In the genomic region with DNA sequence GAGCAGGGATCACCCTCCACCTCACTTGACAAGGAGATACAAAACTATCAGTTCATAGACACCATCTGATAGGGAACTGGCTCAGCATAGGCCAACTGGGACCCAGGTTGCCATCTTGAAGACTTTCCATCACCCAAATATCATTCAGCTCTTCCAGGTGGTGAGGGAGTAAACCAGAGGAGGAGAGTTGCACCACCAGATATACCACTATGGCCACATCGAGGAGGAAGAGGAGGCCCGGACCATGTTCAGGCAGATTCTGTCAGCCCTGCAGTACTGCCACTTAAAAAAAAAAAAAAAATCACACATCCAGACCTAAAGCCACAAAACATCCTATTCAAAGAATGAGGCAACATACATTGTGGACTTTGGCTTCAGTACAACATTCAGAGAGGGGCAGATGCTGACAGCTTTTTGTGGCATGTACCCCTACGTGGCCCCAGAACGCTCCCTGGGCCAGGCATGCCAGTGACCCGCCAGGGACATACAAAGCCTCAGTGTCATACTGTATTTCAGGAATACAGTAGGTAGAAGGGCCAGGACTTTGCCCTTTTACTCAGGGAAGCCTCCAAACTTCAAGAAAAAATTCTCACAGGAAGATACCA, we compare ENCODE assay signal across 1 cellular context.
TF ChIP-seq lines count a peak whose summit lies in the region.

No MANE protein-coding gene starts in this region.

TF ChIP-seq in HepG2, 621 proteins besides CTCF, POLR2A, EP300 and RAD21 (continued from another document and continues in another):
- TF ChIP-seq, protein P1, sequence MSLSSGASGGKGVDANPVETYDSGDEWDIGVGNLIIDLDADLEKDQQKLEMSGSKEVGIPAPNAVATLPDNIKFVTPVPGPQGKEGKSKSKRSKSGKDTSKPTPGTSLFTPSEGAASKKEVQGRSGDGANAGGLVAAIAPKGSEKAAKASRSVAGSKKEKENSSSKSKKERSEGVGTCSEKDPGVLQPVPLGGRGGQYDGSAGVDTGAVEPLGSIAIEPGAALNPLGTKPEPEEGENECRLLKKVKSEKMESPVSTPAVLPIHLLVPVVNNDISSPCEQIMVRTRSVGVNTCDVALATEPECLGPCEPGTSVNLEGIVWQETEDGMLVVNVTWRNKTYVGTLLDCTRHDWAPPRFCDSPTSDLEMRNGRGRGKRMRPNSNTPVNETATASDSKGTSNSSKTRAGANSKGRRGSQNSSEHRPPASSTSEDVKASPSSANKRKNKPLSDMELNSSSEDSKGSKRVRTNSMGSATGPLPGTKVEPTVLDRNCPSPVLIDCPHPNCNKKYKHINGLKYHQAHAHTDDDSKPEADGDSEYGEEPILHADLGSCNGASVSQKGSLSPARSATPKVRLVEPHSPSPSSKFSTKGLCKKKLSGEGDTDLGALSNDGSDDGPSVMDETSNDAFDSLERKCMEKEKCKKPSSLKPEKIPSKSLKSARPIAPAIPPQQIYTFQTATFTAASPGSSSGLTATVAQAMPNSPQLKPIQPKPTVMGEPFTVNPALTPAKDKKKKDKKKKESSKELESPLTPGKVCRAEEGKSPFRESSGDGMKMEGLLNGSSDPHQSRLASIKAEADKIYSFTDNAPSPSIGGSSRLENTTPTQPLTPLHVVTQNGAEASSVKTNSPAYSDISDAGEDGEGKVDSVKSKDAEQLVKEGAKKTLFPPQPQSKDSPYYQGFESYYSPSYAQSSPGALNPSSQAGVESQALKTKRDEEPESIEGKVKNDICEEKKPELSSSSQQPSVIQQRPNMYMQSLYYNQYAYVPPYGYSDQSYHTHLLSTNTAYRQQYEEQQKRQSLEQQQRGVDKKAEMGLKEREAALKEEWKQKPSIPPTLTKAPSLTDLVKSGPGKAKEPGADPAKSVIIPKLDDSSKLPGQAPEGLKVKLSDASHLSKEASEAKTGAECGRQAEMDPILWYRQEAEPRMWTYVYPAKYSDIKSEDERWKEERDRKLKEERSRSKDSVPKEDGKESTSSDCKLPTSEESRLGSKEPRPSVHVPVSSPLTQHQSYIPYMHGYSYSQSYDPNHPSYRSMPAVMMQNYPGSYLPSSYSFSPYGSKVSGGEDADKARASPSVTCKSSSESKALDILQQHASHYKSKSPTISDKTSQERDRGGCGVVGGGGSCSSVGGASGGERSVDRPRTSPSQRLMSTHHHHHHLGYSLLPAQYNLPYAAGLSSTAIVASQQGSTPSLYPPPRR (CRISPR knock-in tag; IDR thresholded peaks at IDR 0.05; ENCODE audit: borderline replicate concordance) = no peak
- TF ChIP-seq, protein P2, sequence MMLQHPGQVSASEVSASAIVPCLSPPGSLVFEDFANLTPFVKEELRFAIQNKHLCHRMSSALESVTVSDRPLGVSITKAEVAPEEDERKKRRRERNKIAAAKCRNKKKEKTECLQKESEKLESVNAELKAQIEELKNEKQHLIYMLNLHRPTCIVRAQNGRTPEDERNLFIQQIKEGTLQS (CRISPR knock-in tag; IDR thresholded peaks at IDR 0.05) = no peak
- TF ChIP-seq SMC3 (IDR thresholded peaks at IDR 0.05; ENCODE audit: low read length) = peak; percentile 34; the same call in 1 of the 2 replicates
- TF ChIP-seq, protein P3, sequence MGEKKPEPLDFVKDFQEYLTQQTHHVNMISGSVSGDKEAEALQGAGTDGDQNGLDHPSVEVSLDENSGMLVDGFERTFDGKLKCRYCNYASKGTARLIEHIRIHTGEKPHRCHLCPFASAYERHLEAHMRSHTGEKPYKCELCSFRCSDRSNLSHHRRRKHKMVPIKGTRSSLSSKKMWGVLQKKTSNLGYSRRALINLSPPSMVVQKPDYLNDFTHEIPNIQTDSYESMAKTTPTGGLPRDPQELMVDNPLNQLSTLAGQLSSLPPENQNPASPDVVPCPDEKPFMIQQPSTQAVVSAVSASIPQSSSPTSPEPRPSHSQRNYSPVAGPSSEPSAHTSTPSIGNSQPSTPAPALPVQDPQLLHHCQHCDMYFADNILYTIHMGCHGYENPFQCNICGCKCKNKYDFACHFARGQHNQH (CRISPR knock-in tag; IDR thresholded peaks at IDR 0.05) = no peak
- TF ChIP-seq ZBTB7B (CRISPR knock-in tag; IDR thresholded peaks at IDR 0.05) = no peak
- TF ChIP-seq JDP2 (CRISPR knock-in tag; IDR thresholded peaks at IDR 0.05; ENCODE audit: borderline replicate concordance) = no peak
- no peak for TF ChIP-seq KDM5A (IDR thresholded peaks at IDR 0.05; ENCODE audit: borderline replicate concordance, low read length)
- TF ChIP-seq CBFB (CRISPR knock-in tag; IDR thresholded peaks at IDR 0.05) = no peak
- TF ChIP-seq HNF4G (IDR thresholded peaks at IDR 0.05; ENCODE audit: borderline replicate concordance, low read depth, low read length) = peak; percentile 90
- peak; percentile 76; the same call in 1 of the 2 replicates for TF ChIP-seq HNF4G (CRISPR knock-in tag; IDR thresholded peaks at IDR 0.05; ENCODE audit: borderline replicate concordance, low read depth)
- TF ChIP-seq ZSCAN9 (CRISPR knock-in tag; IDR thresholded peaks at IDR 0.05; ENCODE audit: borderline replicate concordance) = no peak
- TF ChIP-seq, protein P4, sequence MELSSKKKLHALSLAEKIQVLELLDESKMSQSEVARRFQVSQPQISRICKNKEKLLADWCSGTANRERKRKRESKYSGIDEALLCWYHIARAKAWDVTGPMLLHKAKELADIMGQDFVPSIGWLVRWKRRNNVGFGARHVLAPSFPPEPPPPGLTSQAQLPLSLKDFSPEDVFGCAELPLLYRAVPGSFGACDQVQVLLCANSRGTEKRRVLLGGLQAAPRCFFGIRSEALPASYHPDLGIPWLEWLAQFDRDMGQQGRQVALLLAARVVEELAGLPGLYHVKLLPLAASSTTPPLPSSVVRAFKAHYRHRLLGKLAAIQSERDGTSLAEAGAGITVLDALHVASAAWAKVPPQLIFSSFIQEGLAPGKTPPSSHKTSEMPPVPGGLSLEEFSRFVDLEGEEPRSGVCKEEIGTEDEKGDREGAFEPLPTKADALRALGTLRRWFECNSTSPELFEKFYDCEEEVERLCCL (CRISPR knock-in tag; IDR thresholded peaks at IDR 0.05; ENCODE audit: borderline replicate concordance) = no peak
- TF ChIP-seq, protein P5, sequence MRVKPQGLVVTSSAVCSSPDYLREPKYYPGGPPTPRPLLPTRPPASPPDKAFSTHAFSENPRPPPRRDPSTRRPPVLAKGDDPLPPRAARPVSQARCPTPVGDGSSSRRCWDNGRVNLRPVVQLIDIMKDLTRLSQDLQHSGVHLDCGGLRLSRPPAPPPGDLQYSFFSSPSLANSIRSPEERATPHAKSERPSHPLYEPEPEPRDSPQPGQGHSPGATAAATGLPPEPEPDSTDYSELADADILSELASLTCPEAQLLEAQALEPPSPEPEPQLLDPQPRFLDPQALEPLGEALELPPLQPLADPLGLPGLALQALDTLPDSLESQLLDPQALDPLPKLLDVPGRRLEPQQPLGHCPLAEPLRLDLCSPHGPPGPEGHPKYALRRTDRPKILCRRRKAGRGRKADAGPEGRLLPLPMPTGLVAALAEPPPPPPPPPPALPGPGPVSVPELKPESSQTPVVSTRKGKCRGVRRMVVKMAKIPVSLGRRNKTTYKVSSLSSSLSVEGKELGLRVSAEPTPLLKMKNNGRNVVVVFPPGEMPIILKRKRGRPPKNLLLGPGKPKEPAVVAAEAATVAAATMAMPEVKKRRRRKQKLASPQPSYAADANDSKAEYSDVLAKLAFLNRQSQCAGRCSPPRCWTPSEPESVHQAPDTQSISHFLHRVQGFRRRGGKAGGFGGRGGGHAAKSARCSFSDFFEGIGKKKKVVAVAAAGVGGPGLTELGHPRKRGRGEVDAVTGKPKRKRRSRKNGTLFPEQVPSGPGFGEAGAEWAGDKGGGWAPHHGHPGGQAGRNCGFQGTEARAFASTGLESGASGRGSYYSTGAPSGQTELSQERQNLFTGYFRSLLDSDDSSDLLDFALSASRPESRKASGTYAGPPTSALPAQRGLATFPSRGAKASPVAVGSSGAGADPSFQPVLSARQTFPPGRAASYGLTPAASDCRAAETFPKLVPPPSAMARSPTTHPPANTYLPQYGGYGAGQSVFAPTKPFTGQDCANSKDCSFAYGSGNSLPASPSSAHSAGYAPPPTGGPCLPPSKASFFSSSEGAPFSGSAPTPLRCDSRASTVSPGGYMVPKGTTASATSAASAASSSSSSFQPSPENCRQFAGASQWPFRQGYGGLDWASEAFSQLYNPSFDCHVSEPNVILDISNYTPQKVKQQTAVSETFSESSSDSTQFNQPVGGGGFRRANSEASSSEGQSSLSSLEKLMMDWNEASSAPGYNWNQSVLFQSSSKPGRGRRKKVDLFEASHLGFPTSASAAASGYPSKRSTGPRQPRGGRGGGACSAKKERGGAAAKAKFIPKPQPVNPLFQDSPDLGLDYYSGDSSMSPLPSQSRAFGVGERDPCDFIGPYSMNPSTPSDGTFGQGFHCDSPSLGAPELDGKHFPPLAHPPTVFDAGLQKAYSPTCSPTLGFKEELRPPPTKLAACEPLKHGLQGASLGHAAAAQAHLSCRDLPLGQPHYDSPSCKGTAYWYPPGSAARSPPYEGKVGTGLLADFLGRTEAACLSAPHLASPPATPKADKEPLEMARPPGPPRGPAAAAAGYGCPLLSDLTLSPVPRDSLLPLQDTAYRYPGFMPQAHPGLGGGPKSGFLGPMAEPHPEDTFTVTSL (CRISPR knock-in tag; IDR thresholded peaks at IDR 0.05; ENCODE audit: borderline replicate concordance) = peak; percentile 51; the same call in 1 of the 2 replicates
- TF ChIP-seq EHMT2 (IDR thresholded peaks at IDR 0.05; ENCODE audit: borderline replicate concordance, low read depth, low read length) = no peak
- TF ChIP-seq KLF12 (CRISPR knock-in tag; IDR thresholded peaks at IDR 0.05; ENCODE audit: borderline replicate concordance) = no peak
- no peak for TF ChIP-seq FOSL1 (CRISPR knock-in tag; IDR thresholded peaks at IDR 0.05; ENCODE audit: borderline replicate concordance)
- no peak for TF ChIP-seq ZNF251 (CRISPR knock-in tag; IDR thresholded peaks at IDR 0.05)
- 0 out of 2 replicates have a peak, but pooled peaks have one; percentile 31 for TF ChIP-seq ATF7 (IDR thresholded peaks at IDR 0.05)
- no peak for TF ChIP-seq ATF7 (CRISPR knock-in tag; IDR thresholded peaks at IDR 0.05)
- no peak for TF ChIP-seq FOXA1 (IDR thresholded peaks at IDR 0.05)
- TF ChIP-seq FOXA1 (CRISPR knock-in tag; IDR thresholded peaks at IDR 0.05) = peak; percentile 25; the same call in 1 of the 2 replicates
- TF ChIP-seq, protein P6, sequence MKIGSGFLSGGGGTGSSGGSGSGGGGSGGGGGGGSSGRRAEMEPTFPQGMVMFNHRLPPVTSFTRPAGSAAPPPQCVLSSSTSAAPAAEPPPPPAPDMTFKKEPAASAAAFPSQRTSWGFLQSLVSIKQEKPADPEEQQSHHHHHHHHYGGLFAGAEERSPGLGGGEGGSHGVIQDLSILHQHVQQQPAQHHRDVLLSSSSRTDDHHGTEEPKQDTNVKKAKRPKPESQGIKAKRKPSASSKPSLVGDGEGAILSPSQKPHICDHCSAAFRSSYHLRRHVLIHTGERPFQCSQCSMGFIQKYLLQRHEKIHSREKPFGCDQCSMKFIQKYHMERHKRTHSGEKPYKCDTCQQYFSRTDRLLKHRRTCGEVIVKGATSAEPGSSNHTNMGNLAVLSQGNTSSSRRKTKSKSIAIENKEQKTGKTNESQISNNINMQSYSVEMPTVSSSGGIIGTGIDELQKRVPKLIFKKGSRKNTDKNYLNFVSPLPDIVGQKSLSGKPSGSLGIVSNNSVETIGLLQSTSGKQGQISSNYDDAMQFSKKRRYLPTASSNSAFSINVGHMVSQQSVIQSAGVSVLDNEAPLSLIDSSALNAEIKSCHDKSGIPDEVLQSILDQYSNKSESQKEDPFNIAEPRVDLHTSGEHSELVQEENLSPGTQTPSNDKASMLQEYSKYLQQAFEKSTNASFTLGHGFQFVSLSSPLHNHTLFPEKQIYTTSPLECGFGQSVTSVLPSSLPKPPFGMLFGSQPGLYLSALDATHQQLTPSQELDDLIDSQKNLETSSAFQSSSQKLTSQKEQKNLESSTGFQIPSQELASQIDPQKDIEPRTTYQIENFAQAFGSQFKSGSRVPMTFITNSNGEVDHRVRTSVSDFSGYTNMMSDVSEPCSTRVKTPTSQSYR (CRISPR knock-in tag; IDR thresholded peaks at IDR 0.05; ENCODE audit: borderline replicate concordance) = no peak
- no peak for TF ChIP-seq KAT8 (CRISPR knock-in tag; IDR thresholded peaks at IDR 0.05)
- peak; percentile 54; the same call in 1 of the 2 replicates for TF ChIP-seq HDAC2 (CRISPR knock-in tag; IDR thresholded peaks at IDR 0.05)
- TF ChIP-seq ZNF709 (CRISPR knock-in tag; IDR thresholded peaks at IDR 0.05) = no peak
- TF ChIP-seq, protein P7, sequence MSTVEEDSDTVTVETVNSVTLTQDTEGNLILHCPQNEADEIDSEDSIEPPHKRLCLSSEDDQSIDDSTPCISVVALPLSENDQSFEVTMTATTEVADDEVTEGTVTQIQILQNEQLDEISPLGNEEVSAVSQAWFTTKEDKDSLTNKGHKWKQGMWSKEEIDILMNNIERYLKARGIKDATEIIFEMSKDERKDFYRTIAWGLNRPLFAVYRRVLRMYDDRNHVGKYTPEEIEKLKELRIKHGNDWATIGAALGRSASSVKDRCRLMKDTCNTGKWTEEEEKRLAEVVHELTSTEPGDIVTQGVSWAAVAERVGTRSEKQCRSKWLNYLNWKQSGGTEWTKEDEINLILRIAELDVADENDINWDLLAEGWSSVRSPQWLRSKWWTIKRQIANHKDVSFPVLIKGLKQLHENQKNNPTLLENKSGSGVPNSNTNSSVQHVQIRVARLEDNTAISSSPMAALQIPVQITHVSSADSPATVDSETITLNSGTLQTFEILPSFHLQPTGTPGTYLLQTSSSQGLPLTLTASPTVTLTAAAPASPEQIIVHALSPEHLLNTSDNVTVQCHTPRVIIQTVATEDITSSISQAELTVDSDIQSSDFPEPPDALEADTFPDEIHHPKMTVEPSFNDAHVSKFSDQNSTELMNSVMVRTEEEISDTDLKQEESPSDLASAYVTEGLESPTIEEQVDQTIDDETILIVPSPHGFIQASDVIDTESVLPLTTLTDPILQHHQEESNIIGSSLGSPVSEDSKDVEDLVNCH (CRISPR knock-in tag; IDR thresholded peaks at IDR 0.05) = no peak
- TF ChIP-seq, protein P8, sequence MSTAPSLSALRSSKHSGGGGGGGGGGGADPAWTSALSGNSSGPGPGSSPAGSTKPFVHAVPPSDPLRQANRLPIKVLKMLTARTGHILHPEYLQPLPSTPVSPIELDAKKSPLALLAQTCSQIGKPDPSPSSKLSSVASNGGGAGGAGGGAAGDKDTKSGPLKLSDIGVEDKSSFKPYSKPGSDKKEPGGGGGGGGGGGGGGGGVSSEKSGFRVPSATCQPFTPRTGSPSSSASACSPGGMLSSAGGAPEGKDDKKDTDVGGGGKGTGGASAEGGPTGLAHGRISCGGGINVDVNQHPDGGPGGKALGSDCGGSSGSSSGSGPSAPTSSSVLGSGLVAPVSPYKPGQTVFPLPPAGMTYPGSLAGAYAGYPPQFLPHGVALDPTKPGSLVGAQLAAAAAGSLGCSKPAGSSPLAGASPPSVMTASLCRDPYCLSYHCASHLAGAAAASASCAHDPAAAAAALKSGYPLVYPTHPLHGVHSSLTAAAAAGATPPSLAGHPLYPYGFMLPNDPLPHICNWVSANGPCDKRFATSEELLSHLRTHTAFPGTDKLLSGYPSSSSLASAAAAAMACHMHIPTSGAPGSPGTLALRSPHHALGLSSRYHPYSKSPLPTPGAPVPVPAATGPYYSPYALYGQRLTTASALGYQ (CRISPR knock-in tag; IDR thresholded peaks at IDR 0.05) = no peak
- TF ChIP-seq, protein P9, sequence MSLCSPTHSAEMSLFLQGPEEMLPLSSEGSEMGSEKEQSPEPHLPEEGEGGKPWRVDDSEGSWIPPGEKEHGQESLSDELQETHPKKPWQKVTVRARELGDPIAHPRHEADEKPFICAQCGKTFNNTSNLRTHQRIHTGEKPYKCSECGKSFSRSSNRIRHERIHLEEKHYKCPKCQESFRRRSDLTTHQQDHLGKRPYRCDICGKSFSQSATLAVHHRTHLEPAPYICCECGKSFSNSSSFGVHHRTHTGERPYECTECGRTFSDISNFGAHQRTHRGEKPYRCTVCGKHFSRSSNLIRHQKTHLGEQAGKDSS (CRISPR knock-in tag; IDR thresholded peaks at IDR 0.05; ENCODE audit: borderline replicate concordance, low read depth) = no peak
- no peak for TF ChIP-seq SIN3A (IDR thresholded peaks at IDR 0.05; ENCODE audit: borderline replicate concordance, low read depth, low read length)
- TF ChIP-seq MBNL3 (CRISPR knock-in tag; conservative IDR thresholded peaks at IDR 0.05) = no peak
- TF ChIP-seq ZNF768 (CRISPR knock-in tag; IDR thresholded peaks at IDR 0.05) = no peak
- 0 out of 2 replicates have a peak, but pooled peaks have one; percentile 39 for TF ChIP-seq IRF2 (CRISPR knock-in tag; IDR thresholded peaks at IDR 0.05)
